ENCODE assay signal across 11 cellular contexts in the genomic region with DNA sequence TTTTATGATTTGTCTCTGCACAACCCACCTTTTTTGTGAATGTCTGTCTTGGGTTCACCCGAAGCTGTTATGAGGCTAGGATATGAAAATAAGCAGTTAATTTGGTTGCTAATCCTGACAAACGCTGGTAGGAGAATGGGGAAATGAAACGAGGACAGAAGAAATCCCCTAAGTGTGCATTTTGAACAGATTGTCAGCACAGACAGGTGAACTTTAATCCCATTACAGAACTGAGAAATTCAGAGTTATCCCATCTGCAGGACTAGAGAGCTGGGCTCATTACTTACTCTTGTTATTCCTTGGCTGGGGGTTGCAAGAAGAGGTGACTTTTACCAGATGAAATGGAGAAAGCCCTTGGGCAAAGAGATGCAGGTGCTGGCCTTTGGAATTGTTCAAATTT.
DNase-seq lines count a peak whose midpoint lies in the region; ATAC-seq lines count a peak whose summit lies in the region.
"Had no signal": no experiment of that assay in that cellular context is flagged by ENCODE, and none has a peak within 500 bp of the region (broad histone marks: within the 10 kb centered on the region; RNA-seq: fewer than 3 reads in every experiment).

No MANE protein-coding gene starts in this region.

- peak; percentile 76 for ATAC-seq in GM19023 (IDR thresholded peaks at IDR 0.05; ENCODE audit: unreplicated experiment)
- ATAC-seq in GM21786 (IDR thresholded peaks at IDR 0.05; ENCODE audit: unreplicated experiment): peak; percentile 80
- ATAC-seq in HG03196 (IDR thresholded peaks at IDR 0.05; ENCODE audit: unreplicated experiment): peak; percentile 62
- ATAC-seq in memory B cell (ENCODE audit: low read depth): peak; percentile 95
- no peak for ATAC-seq in T-helper 17 cell

- H3K4me1 Mint-ChIP-seq in memory B cell: peaks cover 18% of the 10 kb centered on the region
- H3K4me1 Mint-ChIP-seq in T-helper 17 cell: no peaks in the 10 kb centered on the region
- H3K4me1 Mint-ChIP-seq: central memory CD8-positive, alpha-beta T cell had no signal

- intact Hi-C loops in posterior cingulate gyrus (cut with DNase I): no loop called here

- DNase-seq in memory B cell (ENCODE audit: low spot score in 2 of 2) (peak in 1 of 2 donors; percentile 21), posterior cingulate gyrus (no peak), T-helper 17 cell (no peak), G401 (ENCODE audit: low spot score) (no peak), NCI-H748 (lab: John Stamatoyannopoulos, UW; ENCODE audit: unreplicated experiment) (no peak)
- DNase-seq: HCEC 1CT had no signal

- H3K36me3 Mint-ChIP-seq in memory B cell (peaks cover 4% of the 10 kb centered on the region), T-helper 17 cell (ENCODE audit: low read depth) (peaks cover 8% of the 10 kb centered on the region)

- H3K9me3 Mint-ChIP-seq in memory B cell: peaks cover 6% of the 10 kb centered on the region
- H3K9me3 Mint-ChIP-seq: central memory CD8-positive, alpha-beta T cell had no signal

- H3K27me3 Mint-ChIP-seq in memory B cell (no peaks in the 10 kb centered on the region), T-helper 17 cell (no peaks in the 10 kb centered on the region)

- H3K9me3 ChIP-seq in T-helper 17 cell (ENCODE audit: control insufficient read depth, low read length, poor library complexity, severe bottlenecking): no peaks in the 10 kb centered on the region
- H3K9me3 ChIP-seq: neutrophil had no signal

- H3K4me3 Mint-ChIP-seq in memory B cell: no peak overlapping the region
- no peak overlapping the region for H3K4me3 Mint-ChIP-seq in T-helper 17 cell
- H3K4me3 Mint-ChIP-seq: central memory CD8-positive, alpha-beta T cell had no signal

- H3K27ac Mint-ChIP-seq in memory B cell: no peak overlapping the region
- H3K27ac Mint-ChIP-seq in T-helper 17 cell: no peak overlapping the region

- in situ Hi-C loops in G401 (cut with HindIII; ENCODE audit: low sequenced_read_pairs): no loop called here
